In the genomic region with DNA sequence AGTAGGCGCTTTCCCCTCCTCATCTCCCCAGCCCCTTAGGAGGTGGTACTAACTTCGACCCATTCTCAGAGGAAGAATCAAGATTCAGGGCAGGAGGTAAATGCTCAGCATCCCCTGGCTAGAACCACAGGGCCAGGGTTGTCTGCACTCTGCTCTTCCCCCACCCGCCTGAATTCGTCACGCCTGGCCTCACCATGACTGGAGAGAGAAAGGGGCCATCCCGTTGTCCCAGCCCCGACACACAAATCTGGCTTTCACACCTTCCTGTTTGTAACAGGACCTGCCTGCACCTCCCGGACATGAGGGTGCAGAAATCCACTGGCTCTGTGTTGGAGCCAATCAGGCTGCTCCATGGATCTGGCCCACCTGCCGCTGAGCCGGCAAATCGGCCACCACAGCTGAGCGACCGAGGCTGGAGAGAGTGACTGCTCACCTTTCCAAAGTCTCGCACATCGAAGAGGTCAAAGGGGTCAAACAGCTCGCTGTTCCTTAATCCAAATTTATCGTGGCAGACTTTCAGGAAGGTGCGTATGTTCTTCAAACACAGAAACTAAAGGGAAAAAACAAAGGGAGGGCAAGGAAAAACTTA, we compare ENCODE assay signal across 16 cellular contexts. TPM values are rescaled to one million over a fixed set of nuclear protein-coding genes. Genes with fewer than 3 reads are reported as not detected.
A peak's percentile ranks its signal among the peaks of the same experiment; 100 is the strongest.
DNase-seq lines count a peak whose midpoint lies in the region; ATAC-seq and TF ChIP-seq lines count a peak whose summit lies in the region.
"Had no signal": no experiment of that assay in that cellular context is flagged by ENCODE, and none has a peak within 500 bp of the region (broad histone marks: within the 10 kb centered on the region; RNA-seq: fewer than 3 reads in every experiment).

No MANE protein-coding gene starts in this region.

- H3K4me3 ChIP-seq in BLaER1 treated with 17β-estradiol and CSF1 and Interleukin-3, amounts not matched to agents 10 nM and 100 nM: no peak overlapping the region
- H3K4me3 ChIP-seq in hepatocyte: no peak overlapping the region
- H3K4me3 ChIP-seq: SK-N-MC had no signal

- H3K27ac ChIP-seq in BLaER1 treated with 17β-estradiol and CSF1 and Interleukin-3, amounts not matched to agents 10 nM and 100 nM: no peak overlapping the region; a peak in 1 of 22 replicates
- H3K27ac ChIP-seq in RWPE1: peak overlapping the region; percentile 60
- H3K27ac ChIP-seq in hepatocyte: no peak overlapping the region
- H3K27ac ChIP-seq: SK-N-MC had no signal

- H4K20me1 ChIP-seq in BLaER1 treated with 17β-estradiol and CSF1 and Interleukin-3, amounts not matched to agents 10 nM and 100 nM: peaks cover 13 to 63% (median 46%) of the 10 kb centered on the region in 11 experiments; a peak in 19 of 22 replicates
- peaks cover 19% of the 10 kb centered on the region for H4K20me1 ChIP-seq in hepatocyte (ENCODE audit: insufficient read depth, poor library complexity, severe bottlenecking)

- H3K4me1 ChIP-seq in BLaER1 treated with 17β-estradiol and CSF1 and Interleukin-3, amounts not matched to agents 10 nM and 100 nM: peaks cover 30 to 88% (median 60%) of the 10 kb centered on the region in 10 experiments
- peaks cover 5% of the 10 kb centered on the region for H3K4me1 ChIP-seq in hepatocyte (ENCODE audit: insufficient read depth)

- no peak overlapping the region for H2AFZ ChIP-seq in hepatocyte

- H3K36me3 Mint-ChIP-seq in glutamatergic neuron (ENCODE audit: unreplicated experiment): no peaks in the 10 kb centered on the region
- peaks cover 14% of the 10 kb centered on the region for H3K36me3 Mint-ChIP-seq in nephron progenitor cell (ENCODE audit: low read depth)

- peak overlapping the region; percentile 23 for H3K4me3 Mint-ChIP-seq in glutamatergic neuron (ENCODE audit: unreplicated experiment)
- peak overlapping the region; percentile 53 for H3K4me3 Mint-ChIP-seq in nephron progenitor cell

- peak overlapping the region; percentile 52 to 77 (median 60) for H3K4me2 ChIP-seq in BLaER1 treated with 17β-estradiol and CSF1 and Interleukin-3, amounts not matched to agents 10 nM and 100 nM
- no peak overlapping the region for H3K4me2 ChIP-seq in hepatocyte

- POLR2A ChIA-PET in RWPE1 (lab: Yijun Ruan, JAX; ENCODE audit: low non-redundant PET): no interaction called here

- TF ChIP-seq CTCF in RWPE1 (conservative IDR thresholded peaks at IDR 0.05; ENCODE audit: low read depth) (no peak), glutamatergic neuron (IDR thresholded peaks at IDR 0.05; ENCODE audit: partially characterized antibody, unreplicated experiment) (no peak), nephron progenitor cell (IDR thresholded peaks at IDR 0.05) (no peak), hepatocyte (IDR thresholded peaks at IDR 0.05; ENCODE audit: poor library complexity) (no peak)

- 85% methylated on average over 18 of the region's 18 CpGs for WGBS in hepatocyte (ENCODE audit: low lambda C conversion rate, missing lambda C conversion rate)

- H3K27ac Mint-ChIP-seq in glutamatergic neuron (ENCODE audit: unreplicated experiment) (peak overlapping the region; percentile 79), nephron progenitor cell (peak overlapping the region; percentile 98)

- peaks cover 31% of the 10 kb centered on the region for H3K27me3 Mint-ChIP-seq in glutamatergic neuron (ENCODE audit: unreplicated experiment)
- H3K27me3 Mint-ChIP-seq in nephron progenitor cell (ENCODE audit: low read depth, poor library complexity): no peaks in the 10 kb centered on the region

- no peaks in the 10 kb centered on the region for H3K9me2 ChIP-seq in hepatocyte (replicated peaks; ENCODE audit: insufficient read depth)

- no peak for DNase-seq in RWPE1 (ENCODE audit: low spot score)
- no peak for DNase-seq in glutamatergic neuron
- peak; percentile 62 for DNase-seq in nephron progenitor cell
- DNase-seq in hepatocyte (ENCODE audit: low spot score): no peak
- DNase-seq in cerebellar nuclear complex (lab: John Stamatoyannopoulos, UW): no peak
- DNase-seq: C1 segment of cervical spinal cord, DMS79 treated with DMSO at 0.1 percent for 48 hours, H7, NCI-H1092, NCI-H510A treated with DMSO at 0.1 percent for 48 hours had no signal

- peaks cover 53% of the 10 kb centered on the region for H3K4me1 Mint-ChIP-seq in glutamatergic neuron (ENCODE audit: low read depth, unreplicated experiment)
- peaks cover 68% of the 10 kb centered on the region for H3K4me1 Mint-ChIP-seq in nephron progenitor cell

- H3K9me3 ChIP-seq in BLaER1 treated with 17β-estradiol and CSF1 and Interleukin-3, amounts not matched to agents 10 nM and 100 nM (replicated peaks in 1 of 11): peaks cover 0 to 16% (median 8%) of the 10 kb centered on the region in 11 experiments; a peak in 9 of 22 replicates
- H3K9me3 ChIP-seq in hepatocyte (ENCODE audit: low read depth): no peaks in the 10 kb centered on the region

- H3K27me3 ChIP-seq in BLaER1 treated with 17β-estradiol and CSF1 and Interleukin-3, amounts not matched to agents 10 nM and 100 nM: no peaks in the 10 kb centered on the region
- H3K27me3 ChIP-seq in hepatocyte: no peaks in the 10 kb centered on the region

- H3K9me3 Mint-ChIP-seq in glutamatergic neuron (ENCODE audit: unreplicated experiment) (peaks cover 35% of the 10 kb centered on the region), nephron progenitor cell (peaks cover 2% of the 10 kb centered on the region)

- ATAC-seq in HG02623 (IDR thresholded peaks at IDR 0.05; ENCODE audit: unreplicated experiment): no peak
- ATAC-seq in HG03457 (IDR thresholded peaks at IDR 0.05; ENCODE audit: unreplicated experiment): no peak
- ATAC-seq: Panc1, Right ventricle myocardium inferior had no signal

- peak overlapping the region in 5 of 11 experiments; percentile 12 to 27 (median 24); a peak in 2 of 22 replicates for H3K9ac ChIP-seq in BLaER1 treated with 17β-estradiol and CSF1 and Interleukin-3, amounts not matched to agents 10 nM and 100 nM

- CTCF ChIA-PET in RWPE1 (lab: Yijun Ruan, JAX): interaction anchor here (0.6 to 1.2 kb wide), 3 partner anchors 14 to 145 kb away, joined by 3 read pairs; no protein-coding TSS in a partner anchor

- peaks cover 0 to 42% (median 19%) of the 10 kb centered on the region in 11 experiments; a peak in 17 of 22 replicates for H3K36me3 ChIP-seq in BLaER1 treated with 17β-estradiol and CSF1 and Interleukin-3, amounts not matched to agents 10 nM and 100 nM
- no peaks in the 10 kb centered on the region for H3K36me3 ChIP-seq in hepatocyte (replicated peaks; ENCODE audit: insufficient read depth, low read depth)

- peaks cover 58% of the 10 kb centered on the region for H3K79me2 ChIP-seq in hepatocyte

RNA-seq across cellular contexts. Expression of a gene that starts 53.4 kb away (rescaled TPM):
- total RNA-seq in glutamatergic neuron (ENCODE audit: unreplicated experiment) (270 TPM), hepatocyte (22.2 and 24.9 TPM in 2 replicates)
- polyA plus RNA-seq in hepatocyte: 27.5 and 27.7 TPM in 2 replicates

Comparison
In these comparisons a context has a peak if more than half of its experiments do, and no peak if none do; other contexts are left out.
1. RNA of a gene that starts 53.4 kb away (total RNA-seq): 270 TPM in glutamatergic neuron (single experiment); 22.2 to 24.9 TPM in hepatocyte; every median in the first group is over 10 times any median in the second.